In genomic region chr19:13012690-13013608, GRCh38 we compare ENCODE assay signal across 8 cellular contexts. TPM values are rescaled to one million over a fixed set of nuclear protein-coding genes. Genes with fewer than 3 reads are reported as not detected.
DNase-seq lines count a peak whose midpoint lies in the region; ATAC-seq and TF ChIP-seq lines count a peak whose summit lies in the region.

No MANE protein-coding gene starts in this region.

- H3K27ac Mint-ChIP-seq in activated naive CD4-positive, alpha-beta T cell treated with anti-CD3 and anti-CD28 coated beads, Interleukin-2, amount 10 ng/mL, durations not matched to agents 7 days and 5 days: peak overlapping the region; percentile 7

- 32 to 37% methylated on average over 52 of the region's 52 CpGs for WGBS in heart right ventricle, 2 donors
- WGBS in sigmoid colon, 2 donors: 8 to 38% methylated on average over 52 of the region's 52 CpGs

- DNase-seq in AG04450 (ENCODE audit: low read depth, low spot score) (no peak), HK-2 (ENCODE audit: unreplicated experiment) (peak; percentile 58), heart right ventricle (peak in 1 of 2 donors; percentile 57), sigmoid colon (peak; percentile 90), 8988T (no peak), NCI-H526 (lab: John Stamatoyannopoulos, UW) (no peak)
- DNase-seq in activated naive CD4-positive, alpha-beta T cell treated with anti-CD3 and anti-CD28 coated beads, Interleukin-2, amount 10 ng/mL, durations not matched to agents 7 days and 5 days: peak; percentile 51

- no peaks in the 10 kb centered on the region for H3K27me3 ChIP-seq in AG04450 (ENCODE audit: control insufficient read depth, insufficient read depth, low read length)
- peaks cover 0 to 64% (median 0%) of the 10 kb centered on the region in 7 donors for H3K27me3 ChIP-seq in heart right ventricle
- H3K27me3 ChIP-seq in sigmoid colon: no peaks in the 10 kb centered on the region

- peaks cover 43 to 100% (median 85%) of the 10 kb centered on the region in 9 donors for H3K4me1 ChIP-seq in heart right ventricle
- peaks cover 0 to 100% (median 99%) of the 10 kb centered on the region in 4 donors for H3K4me1 ChIP-seq in sigmoid colon

- peak overlapping the region; percentile 56 for H3K4me3 Mint-ChIP-seq in activated naive CD4-positive, alpha-beta T cell treated with anti-CD3 and anti-CD28 coated beads, Interleukin-2, amount 10 ng/mL, durations not matched to agents 7 days and 5 days

- H3K36me3 ChIP-seq in heart right ventricle: peaks cover 0 to 8% (median 0%) of the 10 kb centered on the region in 9 donors
- H3K36me3 ChIP-seq in sigmoid colon: no peaks in the 10 kb centered on the region

- no peak for TF ChIP-seq EP300 in sigmoid colon (IDR thresholded peaks at IDR 0.05)

- H3K27me3 Mint-ChIP-seq in activated naive CD4-positive, alpha-beta T cell treated with anti-CD3 and anti-CD28 coated beads, Interleukin-2, amount 10 ng/mL, durations not matched to agents 7 days and 5 days: peaks cover 100% of the 10 kb centered on the region

- peaks cover 21% of the 10 kb centered on the region; the same call in 1 of the 2 replicates for H3K9me3 ChIP-seq in AG04450 (ENCODE audit: control insufficient read depth, insufficient read depth, low read length)
- H3K9me3 ChIP-seq in heart right ventricle: no peaks in the 10 kb centered on the region
- no peaks in the 10 kb centered on the region for H3K9me3 ChIP-seq in sigmoid colon

- CTCF ChIA-PET in AG04450 (lab: Charles Lee): interaction anchor here (1.3 to 3.4 kb wide), 2 partner anchors 21 to 49 kb away, joined by 5 to 32 read pairs; no protein-coding TSS in a partner anchor
- CTCF ChIA-PET in activated naive CD4-positive, alpha-beta T cell treated with anti-CD3 and anti-CD28 coated beads, Interleukin-2, amount 10 ng/mL, durations not matched to agents 7 days and 5 days (lab: Charles Lee): interaction anchor here (0.8 to 2.9 kb wide), 6 partner anchors 16 to 81 kb away, joined by 3 to 13 read pairs (median 6); no protein-coding TSS in a partner anchor

- H3K27ac ChIP-seq in AG04450 (ENCODE audit: low read depth, low read length) (peak overlapping the region; percentile 93), heart right ventricle (peak overlapping the region; percentile 46 to 96 (median 79)), sigmoid colon (peak overlapping the region; percentile 91 to 98 (median 95))

- intact Hi-C loops in heart right ventricle (cut with DNase I): no loop called here
- intact Hi-C loops in sigmoid colon (cut with DNase I): no loop called here

- H3K4me1 Mint-ChIP-seq in activated naive CD4-positive, alpha-beta T cell treated with anti-CD3 and anti-CD28 coated beads, Interleukin-2, amount 10 ng/mL, durations not matched to agents 7 days and 5 days: peaks cover 23% of the 10 kb centered on the region

- no peak for TF ChIP-seq POLR2A in sigmoid colon (IDR thresholded peaks at IDR 0.05)

- ATAC-seq in heart right ventricle (peak in 6 of 8 donors; percentile 26 to 52 (median 42)), HG02884 (IDR thresholded peaks at IDR 0.05; ENCODE audit: unreplicated experiment) (no peak)

- TF ChIP-seq CTCF in AG04450 (IDR thresholded peaks at IDR 0.05; ENCODE audit: low read depth, low read length) (no peak), heart right ventricle (IDR thresholded peaks at IDR 0.05) (no peak), sigmoid colon (IDR thresholded peaks at IDR 0.05) (no peak)

- POLR2A ChIA-PET in AG04450 (lab: Yijun Ruan, JAX): interaction anchor here (0.5 to 1.2 kb wide), 7 partner anchors 9 to 1509 kb away, joined by 3 to 7 read pairs (median 4); partner anchors contain the start of gene NFIX

- H3K9me3 Mint-ChIP-seq in activated naive CD4-positive, alpha-beta T cell treated with anti-CD3 and anti-CD28 coated beads, Interleukin-2, amount 10 ng/mL, durations not matched to agents 7 days and 5 days: no peaks in the 10 kb centered on the region

- peaks cover 2% of the 10 kb centered on the region for H3K36me3 Mint-ChIP-seq in activated naive CD4-positive, alpha-beta T cell treated with anti-CD3 and anti-CD28 coated beads, Interleukin-2, amount 10 ng/mL, durations not matched to agents 7 days and 5 days

- H3K4me3 ChIP-seq in AG04450 (ENCODE audit: low read depth, low read length) (peak overlapping the region; percentile 52), heart right ventricle (peak overlapping the region in 9 of 10 donors; percentile 21 to 49 (median 42)), sigmoid colon (peak overlapping the region; percentile 4 to 39 (median 31))

RNA-seq across cellular contexts. Expression of gene NFIX, which starts 17.7 kb away (rescaled TPM):
- polyA plus RNA-seq in AG04450 (2011; rRNA removed): 15.1 and 22.3 TPM in 2 replicates
- polyA minus RNA-seq in AG04450 (2011; rRNA and poly(A)+ RNA removed): 32.8 and 33.9 TPM in 2 replicates
- 100 to 1,000 TPM; 111 to 162 (median 145) TPM for total RNA-seq in heart right ventricle
- 10 to 100 TPM; 16.8 to 34.2 TPM for polyA plus RNA-seq in heart right ventricle
- 100 to 1,000 TPM in 1 of 4 donors, 10 to 100 TPM in 3; 44.1 to 104 (median 58.5) TPM for total RNA-seq in sigmoid colon
- polyA plus RNA-seq in sigmoid colon: 10 to 100 TPM; 10.6 to 28.2 (median 22.2) TPM

RNA-seq across cellular contexts. Expression of gene DAND5, which starts 43.6 kb away (rescaled TPM):
- polyA plus RNA-seq in AG04450 (2011; rRNA removed): not detected in 2 replicates
- not detected in 2 replicates for polyA minus RNA-seq in AG04450 (2011; rRNA and poly(A)+ RNA removed)
- 10 to 100 TPM in 5 of 10 donors, 1 to 10 TPM in 5; 7.3 to 14.4 (median 10.1) TPM for total RNA-seq in heart right ventricle
- polyA plus RNA-seq in heart right ventricle: 1 to 10 TPM in 1 of 2 donors, under 1 TPM in 1; 0.71 to 4.2 TPM
- total RNA-seq in sigmoid colon: 1 to 10 TPM; 1.2 to 2.0 (median 1.7) TPM
- under 1 TPM in 1 of 3 donors, not detected in 2; 0.13 TPM for polyA plus RNA-seq in sigmoid colon

RNA-seq across cellular contexts. Expression of gene GADD45GIP1, which starts 55.9 kb away (rescaled TPM):
- polyA plus RNA-seq in AG04450 (2011; rRNA removed) (31.6 and 35.1 TPM in 2 replicates), heart right ventricle (100 to 1,000 TPM; 120 to 237 TPM), sigmoid colon (10 to 100 TPM; 23.6 to 32.1 (median 28.2) TPM)
- polyA minus RNA-seq in AG04450 (2011; rRNA and poly(A)+ RNA removed): 8.0 and 9.4 TPM in 2 replicates
- total RNA-seq in heart right ventricle (10 to 100 TPM; 18.4 to 33.9 (median 20.9) TPM), sigmoid colon (10 to 100 TPM; 36.0 to 65.8 (median 53.5) TPM)

Comparison
In these comparisons a context has a peak if more than half of its experiments do, and no peak if none do; other contexts are left out.
1. DNase-seq: peak in HK-2 (single experiment), activated naive CD4-positive, alpha-beta T cell treated with anti-CD3 and anti-CD28 coated beads, Interleukin-2, amount 10 ng/mL, durations not matched to agents 7 days and 5 days (single experiment) and sigmoid colon (single experiment); none in AG04450 (single experiment), 8988T (single experiment) and NCI-H526 (0 of 2).
2. Peak in every context shown above with its lines, with median percentiles within 50 percentile points of each other: H3K27ac ChIP-seq and H3K4me3 ChIP-seq.